ENCODE assay signal across 8 cellular contexts in genomic region chr9:92671323-92671722, GRCh38. TPM values are rescaled to one million over a fixed set of nuclear protein-coding genes. Genes with fewer than 3 reads are reported as not detected.
DNase-seq lines count a peak whose midpoint lies in the region; ATAC-seq and TF ChIP-seq lines count a peak whose summit lies in the region.

No MANE protein-coding gene starts in this region.

- H3K4me3 Mint-ChIP-seq in activated naive CD8-positive, alpha-beta T cell treated with anti-CD3 and anti-CD28 coated beads for 36 hours: peak overlapping the region; percentile 92

- DNase-seq in BE2C (peak; percentile 69), HT-29 (ENCODE audit: low spot score) (peak; percentile 7), hepatocyte (ENCODE audit: low spot score) (peak; percentile 47), stomach (no peak)
- DNase-seq in activated naive CD8-positive, alpha-beta T cell treated with anti-CD3 and anti-CD28 coated beads for 36 hours: no peak
- DNase-seq in effector CD4-positive, alpha-beta T cell: no peak

- intact Hi-C loops in stomach (cut with DNase I; ENCODE audit: low total_unique reads): no loop called here

- peak overlapping the region; percentile 38 for H3K27ac Mint-ChIP-seq in activated naive CD8-positive, alpha-beta T cell treated with anti-CD3 and anti-CD28 coated beads for 36 hours

- TF ChIP-seq EP300 in stomach (IDR thresholded peaks at IDR 0.05): no peak

- H2AFZ ChIP-seq in hepatocyte: no peak overlapping the region

- peaks cover 22% of the 10 kb centered on the region for H3K4me1 Mint-ChIP-seq in activated naive CD8-positive, alpha-beta T cell treated with anti-CD3 and anti-CD28 coated beads for 36 hours

- H3K9me3 ChIP-seq in BE2C (no peaks in the 10 kb centered on the region), hepatocyte (ENCODE audit: low read depth) (no peaks in the 10 kb centered on the region), stomach (no peaks in the 10 kb centered on the region)

- H3K4me1 ChIP-seq in BE2C: no peaks in the 10 kb centered on the region
- peaks cover 12% of the 10 kb centered on the region for H3K4me1 ChIP-seq in hepatocyte (ENCODE audit: insufficient read depth)
- peaks cover 15 to 47% (median 37%) of the 10 kb centered on the region in 4 donors for H3K4me1 ChIP-seq in stomach

- H3K27me3 ChIP-seq in BE2C (no peaks in the 10 kb centered on the region), hepatocyte (no peaks in the 10 kb centered on the region), stomach (no peaks in the 10 kb centered on the region)

- ATAC-seq in HG02885 (IDR thresholded peaks at IDR 0.05; ENCODE audit: poor library complexity, unreplicated experiment) (no peak), HG02870 (IDR thresholded peaks at IDR 0.05; ENCODE audit: unreplicated experiment) (no peak)

- H3K4me2 ChIP-seq in hepatocyte: peak overlapping the region; percentile 81

- no peak for TF ChIP-seq POLR2A in stomach (IDR thresholded peaks at IDR 0.05)

- no peaks in the 10 kb centered on the region for H3K9me2 ChIP-seq in hepatocyte (replicated peaks; ENCODE audit: insufficient read depth)

- 83% methylated on average over 4 of the region's 4 CpGs for WGBS in hepatocyte (ENCODE audit: low lambda C conversion rate, missing lambda C conversion rate)
- WGBS in stomach, 5 donors: 43 to 91% (median 74%) methylated on average over 1 to 4 of the region's 4 CpGs

- TF ChIP-seq CTCF in BE2C (IDR thresholded peaks at IDR 0.05; ENCODE audit: low read depth, low read length) (no peak), hepatocyte (IDR thresholded peaks at IDR 0.05; ENCODE audit: poor library complexity) (no peak), stomach (IDR thresholded peaks at IDR 0.05) (no peak)

- H3K36me3 ChIP-seq in BE2C (no peaks in the 10 kb centered on the region; the same call in 1 of the 2 replicates), hepatocyte (replicated peaks; ENCODE audit: insufficient read depth, low read depth) (no peaks in the 10 kb centered on the region), stomach (peaks cover 0 to 12% (median 7%) of the 10 kb centered on the region in 4 donors)

- H3K9me3 Mint-ChIP-seq in activated naive CD8-positive, alpha-beta T cell treated with anti-CD3 and anti-CD28 coated beads for 36 hours: peaks cover 1% of the 10 kb centered on the region

- peaks cover 15% of the 10 kb centered on the region for H3K36me3 Mint-ChIP-seq in activated naive CD8-positive, alpha-beta T cell treated with anti-CD3 and anti-CD28 coated beads for 36 hours

- peak overlapping the region; percentile 94 for H3K4me3 ChIP-seq in BE2C (ENCODE audit: low read depth, low read length)
- H3K4me3 ChIP-seq in hepatocyte: peak overlapping the region; percentile 44
- peak overlapping the region in 3 of 4 donors; percentile 93 to 100 (median 98) for H3K4me3 ChIP-seq in stomach

- peaks cover 29% of the 10 kb centered on the region for H3K79me2 ChIP-seq in hepatocyte

- H4K20me1 ChIP-seq in hepatocyte (ENCODE audit: insufficient read depth, poor library complexity, severe bottlenecking): peaks cover 10% of the 10 kb centered on the region

- H3K27ac ChIP-seq in hepatocyte: peak overlapping the region; percentile 91
- peak overlapping the region in 2 of 5 donors; percentile 90 to 91 for H3K27ac ChIP-seq in stomach

- no peaks in the 10 kb centered on the region for H3K27me3 Mint-ChIP-seq in activated naive CD8-positive, alpha-beta T cell treated with anti-CD3 and anti-CD28 coated beads for 36 hours

RNA-seq across cellular contexts. Expression of gene IPPK, which starts 1.4 kb away (rescaled TPM):
- polyA plus RNA-seq in BE2C (2012; ENCODE audit: insufficient read depth, insufficient read length, low read depth): 17.6 TPM
- 16.5 and 20.4 TPM in 2 replicates for total RNA-seq in HT-29 (2014; rRNA removed; shearing (Covaris generic))
- total RNA-seq in activated naive CD8-positive, alpha-beta T cell treated with anti-CD3 and anti-CD28 coated beads for 36 hours: 10 to 100 TPM; 13.0 to 13.9 TPM
- total RNA-seq in hepatocyte (15.3 and 15.6 TPM in 2 replicates), stomach (10 to 100 TPM in 4 of 5 donors, 1 to 10 TPM in 1; 1.4 to 14.6 (median 11.6) TPM)
- polyA plus RNA-seq in hepatocyte (8.5 and 12.4 TPM in 2 replicates), stomach (10 to 100 TPM in 1 of 3 donors, 1 to 10 TPM in 2; 2.7 to 17.1 (median 6.0) TPM)

Comparison
In these comparisons a context has a peak if more than half of its experiments do, and no peak if none do; other contexts are left out.
1. DNase-seq: peak in BE2C (single experiment), HT-29 (single experiment) and hepatocyte (single experiment); none in activated naive CD8-positive, alpha-beta T cell treated with anti-CD3 and anti-CD28 coated beads for 36 hours (single experiment), stomach (single experiment) and effector CD4-positive, alpha-beta T cell (single experiment).
2. H3K4me3 ChIP-seq: peak in every context shown above with its lines; median percentile 98 in stomach; 94 in BE2C; 44 in hepatocyte.